1 cellular context compared by ENCODE assay signal in the genomic region with DNA sequence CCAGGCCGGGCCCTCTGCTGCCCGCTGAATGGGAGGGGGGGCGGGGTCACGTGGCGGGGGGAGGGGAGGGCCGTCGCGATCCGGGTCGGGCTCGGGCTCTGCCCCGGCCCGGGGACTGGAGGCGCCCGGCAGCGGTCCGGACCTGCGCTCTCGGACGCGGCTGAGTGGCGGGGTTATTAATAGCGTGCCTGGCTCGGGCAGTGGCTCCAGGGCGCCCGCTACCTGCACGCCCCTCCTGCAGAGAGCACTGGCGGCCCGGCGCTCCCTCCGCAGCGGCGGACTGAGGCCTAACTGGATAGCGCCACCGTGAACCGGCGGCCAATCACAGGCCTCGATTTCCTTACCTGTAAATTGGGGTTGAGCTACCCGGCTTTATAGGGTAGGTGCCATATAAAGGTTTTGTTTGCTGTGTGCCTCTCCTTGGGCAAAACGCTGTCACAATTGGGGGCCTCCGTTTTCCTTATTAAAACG.
TF ChIP-seq lines count a peak whose summit lies in the region.

No MANE protein-coding gene starts in this region.

TF ChIP-seq in HepG2, 621 proteins besides CTCF, POLR2A, EP300 and RAD21 (continued from another document and continues in another):
- TF ChIP-seq REST (IDR thresholded peaks at IDR 0.05; ENCODE audit: borderline replicate concordance in 1 of 2, low read depth in 1 of 2, low read length in 2 of 2) (no peak), RXRA (CRISPR knock-in tag; IDR thresholded peaks at IDR 0.05) (no peak), ZBTB20 (CRISPR knock-in tag; IDR thresholded peaks at IDR 0.05; ENCODE audit: borderline replicate concordance, low read depth) (no peak), ZFP90 (CRISPR knock-in tag; IDR thresholded peaks at IDR 0.05; ENCODE audit: borderline replicate concordance) (no peak), SMAD3 (CRISPR knock-in tag; IDR thresholded peaks at IDR 0.05) (no peak), RBAK (CRISPR knock-in tag; IDR thresholded peaks at IDR 0.05) (no peak), KLF15 (CRISPR knock-in tag; IDR thresholded peaks at IDR 0.05; ENCODE audit: borderline replicate concordance) (no peak), ZNF768 (CRISPR knock-in tag; IDR thresholded peaks at IDR 0.05) (no peak), KDM1A (CRISPR knock-in tag; IDR thresholded peaks at IDR 0.05) (peak; percentile 46; the same call in 1 of the 2 replicates), NFYB (CRISPR knock-in tag; IDR thresholded peaks at IDR 0.05) (peak; percentile 38; the same call in 1 of the 2 replicates), JDP2 (CRISPR knock-in tag; IDR thresholded peaks at IDR 0.05; ENCODE audit: borderline replicate concordance) (no peak), ZNF570 (CRISPR knock-in tag; IDR thresholded peaks at IDR 0.05; ENCODE audit: borderline replicate concordance) (no peak), ZNF280D (CRISPR knock-in tag; IDR thresholded peaks at IDR 0.05) (no peak), POLR2G (IDR thresholded peaks at IDR 0.05; ENCODE audit: low read depth, low read length) (no peak), NPAS2 (CRISPR knock-in tag; IDR thresholded peaks at IDR 0.05; ENCODE audit: borderline replicate concordance) (no peak), ZNF326 (CRISPR knock-in tag; IDR thresholded peaks at IDR 0.05; ENCODE audit: borderline replicate concordance) (no peak), ZNF687 (CRISPR knock-in tag; IDR thresholded peaks at IDR 0.05) (no peak; the same call in 1 of the 2 replicates), ZNF20 (CRISPR knock-in tag; IDR thresholded peaks at IDR 0.05) (no peak), MEIS1 (CRISPR knock-in tag; IDR thresholded peaks at IDR 0.05; ENCODE audit: borderline replicate concordance) (no peak), ONECUT2 (CRISPR knock-in tag; IDR thresholded peaks at IDR 0.05) (no peak), RAD51 (IDR thresholded peaks at IDR 0.05; ENCODE audit: borderline replicate concordance) (no peak), ZNF282 (IDR thresholded peaks at IDR 0.05; ENCODE audit: partially characterized antibody) (no peak), ZNF777 (CRISPR knock-in tag; IDR thresholded peaks at IDR 0.05) (peak; percentile 44; the same call in 1 of the 2 replicates), RBFOX2 (IDR thresholded peaks at IDR 0.05; ENCODE audit: low read depth, low read length) (no peak)
- TF ChIP-seq, protein P1, sequence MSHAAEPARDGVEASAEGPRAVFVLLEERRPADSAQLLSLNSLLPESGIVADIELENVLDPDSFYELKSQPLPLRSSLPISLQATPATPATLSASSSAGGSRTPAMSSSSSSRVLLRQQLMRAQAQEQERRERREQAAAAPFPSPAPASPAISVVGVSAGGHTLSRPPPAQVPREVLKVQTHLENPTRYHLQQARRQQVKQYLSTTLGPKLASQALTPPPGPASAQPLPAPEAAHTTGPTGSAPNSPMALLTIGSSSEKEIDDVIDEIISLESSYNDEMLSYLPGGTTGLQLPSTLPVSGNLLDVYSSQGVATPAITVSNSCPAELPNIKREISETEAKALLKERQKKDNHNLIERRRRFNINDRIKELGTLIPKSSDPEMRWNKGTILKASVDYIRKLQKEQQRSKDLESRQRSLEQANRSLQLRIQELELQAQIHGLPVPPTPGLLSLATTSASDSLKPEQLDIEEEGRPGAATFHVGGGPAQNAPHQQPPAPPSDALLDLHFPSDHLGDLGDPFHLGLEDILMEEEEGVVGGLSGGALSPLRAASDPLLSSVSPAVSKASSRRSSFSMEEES (CRISPR knock-in tag; IDR thresholded peaks at IDR 0.05), result no peak
- TF ChIP-seq, protein P2, sequence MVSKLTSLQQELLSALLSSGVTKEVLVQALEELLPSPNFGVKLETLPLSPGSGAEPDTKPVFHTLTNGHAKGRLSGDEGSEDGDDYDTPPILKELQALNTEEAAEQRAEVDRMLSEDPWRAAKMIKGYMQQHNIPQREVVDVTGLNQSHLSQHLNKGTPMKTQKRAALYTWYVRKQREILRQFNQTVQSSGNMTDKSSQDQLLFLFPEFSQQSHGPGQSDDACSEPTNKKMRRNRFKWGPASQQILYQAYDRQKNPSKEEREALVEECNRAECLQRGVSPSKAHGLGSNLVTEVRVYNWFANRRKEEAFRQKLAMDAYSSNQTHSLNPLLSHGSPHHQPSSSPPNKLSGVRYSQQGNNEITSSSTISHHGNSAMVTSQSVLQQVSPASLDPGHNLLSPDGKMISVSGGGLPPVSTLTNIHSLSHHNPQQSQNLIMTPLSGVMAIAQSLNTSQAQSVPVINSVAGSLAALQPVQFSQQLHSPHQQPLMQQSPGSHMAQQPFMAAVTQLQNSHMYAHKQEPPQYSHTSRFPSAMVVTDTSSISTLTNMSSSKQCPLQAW (CRISPR knock-in tag; IDR thresholded peaks at IDR 0.05), result no peak
- TF ChIP-seq, protein P3, sequence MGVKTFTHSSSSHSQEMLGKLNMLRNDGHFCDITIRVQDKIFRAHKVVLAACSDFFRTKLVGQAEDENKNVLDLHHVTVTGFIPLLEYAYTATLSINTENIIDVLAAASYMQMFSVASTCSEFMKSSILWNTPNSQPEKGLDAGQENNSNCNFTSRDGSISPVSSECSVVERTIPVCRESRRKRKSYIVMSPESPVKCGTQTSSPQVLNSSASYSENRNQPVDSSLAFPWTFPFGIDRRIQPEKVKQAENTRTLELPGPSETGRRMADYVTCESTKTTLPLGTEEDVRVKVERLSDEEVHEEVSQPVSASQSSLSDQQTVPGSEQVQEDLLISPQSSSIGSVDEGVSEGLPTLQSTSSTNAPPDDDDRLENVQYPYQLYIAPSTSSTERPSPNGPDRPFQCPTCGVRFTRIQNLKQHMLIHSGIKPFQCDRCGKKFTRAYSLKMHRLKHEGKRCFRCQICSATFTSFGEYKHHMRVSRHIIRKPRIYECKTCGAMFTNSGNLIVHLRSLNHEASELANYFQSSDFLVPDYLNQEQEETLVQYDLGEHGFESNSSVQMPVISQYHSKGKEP (CRISPR knock-in tag; IDR thresholded peaks at IDR 0.05), result no peak
- TF ChIP-seq, protein P4, sequence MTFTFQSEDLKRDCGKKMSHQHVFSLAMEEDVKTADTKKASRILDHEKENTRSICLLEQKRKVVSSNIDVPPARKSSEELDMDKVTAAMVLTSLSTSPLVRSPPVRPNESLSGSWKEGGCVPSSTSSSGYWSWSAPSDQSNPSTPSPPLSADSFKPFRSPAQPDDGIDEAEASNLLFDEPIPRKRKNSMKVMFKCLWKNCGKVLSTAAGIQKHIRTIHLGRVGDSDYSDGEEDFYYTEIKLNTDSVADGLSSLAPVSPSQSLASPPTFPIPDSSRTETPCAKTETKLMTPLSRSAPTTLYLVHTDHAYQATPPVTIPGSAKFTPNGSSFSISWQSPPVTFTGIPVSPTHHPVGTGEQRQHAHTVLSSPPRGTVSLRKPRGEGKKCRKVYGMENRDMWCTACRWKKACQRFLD (CRISPR knock-in tag; IDR thresholded peaks at IDR 0.05; ENCODE audit: borderline replicate concordance), result no peak
- TF ChIP-seq, protein P5, sequence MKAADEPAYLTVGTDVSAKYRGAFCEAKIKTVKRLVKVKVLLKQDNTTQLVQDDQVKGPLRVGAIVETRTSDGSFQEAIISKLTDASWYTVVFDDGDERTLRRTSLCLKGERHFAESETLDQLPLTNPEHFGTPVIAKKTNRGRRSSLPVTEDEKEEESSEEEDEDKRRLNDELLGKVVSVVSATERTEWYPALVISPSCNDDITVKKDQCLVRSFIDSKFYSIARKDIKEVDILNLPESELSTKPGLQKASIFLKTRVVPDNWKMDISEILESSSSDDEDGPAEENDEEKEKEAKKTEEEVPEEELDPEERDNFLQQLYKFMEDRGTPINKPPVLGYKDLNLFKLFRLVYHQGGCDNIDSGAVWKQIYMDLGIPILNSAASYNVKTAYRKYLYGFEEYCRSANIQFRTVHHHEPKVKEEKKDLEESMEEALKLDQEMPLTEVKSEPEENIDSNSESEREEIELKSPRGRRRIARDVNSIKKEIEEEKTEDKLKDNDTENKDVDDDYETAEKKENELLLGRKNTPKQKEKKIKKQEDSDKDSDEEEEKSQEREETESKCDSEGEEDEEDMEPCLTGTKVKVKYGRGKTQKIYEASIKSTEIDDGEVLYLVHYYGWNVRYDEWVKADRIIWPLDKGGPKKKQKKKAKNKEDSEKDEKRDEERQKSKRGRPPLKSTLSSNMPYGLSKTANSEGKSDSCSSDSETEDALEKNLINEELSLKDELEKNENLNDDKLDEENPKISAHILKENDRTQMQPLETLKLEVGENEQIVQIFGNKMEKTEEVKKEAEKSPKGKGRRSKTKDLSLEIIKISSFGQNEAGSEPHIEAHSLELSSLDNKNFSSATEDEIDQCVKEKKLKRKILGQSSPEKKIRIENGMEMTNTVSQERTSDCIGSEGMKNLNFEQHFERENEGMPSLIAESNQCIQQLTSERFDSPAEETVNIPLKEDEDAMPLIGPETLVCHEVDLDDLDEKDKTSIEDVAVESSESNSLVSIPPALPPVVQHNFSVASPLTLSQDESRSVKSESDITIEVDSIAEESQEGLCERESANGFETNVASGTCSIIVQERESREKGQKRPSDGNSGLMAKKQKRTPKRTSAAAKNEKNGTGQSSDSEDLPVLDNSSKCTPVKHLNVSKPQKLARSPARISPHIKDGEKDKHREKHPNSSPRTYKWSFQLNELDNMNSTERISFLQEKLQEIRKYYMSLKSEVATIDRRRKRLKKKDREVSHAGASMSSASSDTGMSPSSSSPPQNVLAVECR (CRISPR knock-in tag; IDR thresholded peaks at IDR 0.05; ENCODE audit: borderline replicate concordance), result no peak
- TF ChIP-seq, protein P6, sequence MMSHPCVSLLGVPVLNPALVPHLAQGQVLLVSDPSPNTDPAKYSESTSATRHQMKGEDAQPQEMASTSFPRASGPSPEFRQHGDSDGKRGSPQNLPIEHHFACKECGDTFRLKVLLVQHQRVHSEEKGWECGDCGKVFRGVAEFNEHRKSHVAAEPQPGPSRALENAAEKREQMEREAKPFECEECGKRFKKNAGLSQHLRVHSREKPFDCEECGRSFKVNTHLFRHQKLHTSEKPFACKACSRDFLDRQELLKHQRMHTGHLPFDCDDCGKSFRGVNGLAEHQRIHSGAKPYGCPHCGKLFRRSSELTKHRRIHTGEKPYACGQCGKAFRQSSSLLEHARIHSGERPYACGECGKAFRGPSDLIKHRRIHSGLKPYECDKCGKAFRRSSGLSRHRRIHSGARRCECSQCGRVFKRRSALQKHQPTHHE (CRISPR knock-in tag; IDR thresholded peaks at IDR 0.05; ENCODE audit: borderline replicate concordance), result no peak
